In the genomic region with DNA sequence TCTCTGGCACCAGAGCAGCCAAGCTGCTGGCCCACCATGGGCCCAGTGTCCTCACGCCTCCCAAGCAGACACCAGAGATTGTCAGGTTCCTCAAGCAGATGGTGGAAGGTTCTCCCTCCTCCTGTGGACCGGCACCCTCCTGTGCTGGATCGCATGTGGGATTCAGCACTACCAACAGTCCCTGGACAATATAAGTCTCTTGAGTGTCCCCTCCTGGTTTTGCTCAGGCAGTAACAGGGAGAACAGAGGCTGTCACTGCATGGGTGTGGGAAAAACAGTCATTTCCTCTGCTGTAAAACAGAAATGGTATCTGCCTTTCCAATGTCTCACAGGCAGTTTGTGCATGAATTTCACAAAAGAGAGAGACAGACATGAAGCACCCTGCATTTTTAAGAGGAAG, we compare ENCODE assay signal across 35 cellular contexts. TPM values are rescaled to one million over a fixed set of nuclear protein-coding genes. Genes with fewer than 3 reads are reported as not detected.
"Had no signal": no experiment of that assay in that cellular context is flagged by ENCODE, and none has a peak within 500 bp of the region (broad histone marks: within the 10 kb centered on the region; RNA-seq: fewer than 3 reads in every experiment).

No MANE protein-coding gene starts in this region.

- DNase-seq: naive thymus-derived CD8-positive, alpha-beta T cell; nephron progenitor cell; occipital lobe; ovary; posterior cingulate gyrus; psoas muscle; right cardiac atrium; spleen; stimulated activated CD4-positive, alpha-beta T cell treated with anti-CD3 and anti-CD28 coated beads, Interleukin-12 subunit alpha, Interleukin-12 subunit beta, amount 100 ng/mL, for 4 hours; stimulated activated CD4-positive, alpha-beta T cell treated with anti-CD3 and anti-CD28 coated beads, Interleukin-1b, Interleukin-23, amount 100 ng/mL, for 48 hours; stimulated activated CD4-positive, alpha-beta T cell treated with anti-CD3 and anti-CD28 coated beads, Interleukin-4, amount 100 ng/mL, for 1 hour; stimulated activated CD4-positive, alpha-beta T cell treated with anti-CD3 and anti-CD28 coated beads, Interleukin-4, amount 100 ng/mL, for 4 hours; stimulated activated CD8-positive, alpha-beta memory T cell treated with anti-CD3 and anti-CD28 coated beads, Interleukin-4, amount 100 ng/mL, for 48 hours; stimulated activated naive CD4-positive, alpha-beta T cell; stimulated activated naive CD8-positive, alpha-beta T cell treated with anti-CD3 and anti-CD28 coated beads, Interleukin-15, amount 100 ng/mL, for 72 hours; stimulated activated naive CD8-positive, alpha-beta T cell treated with anti-CD3 and anti-CD28 coated beads, Interleukin-15, Interleukin-2, amounts not matched to agents 100 U/mL and 50 U/mL, for 24 hours; substantia nigra; testis; tibial artery; transverse colon; upper lobe of right lung; uterus had no signal

- H3K27me3 ChIP-seq: ovary, testis, upper lobe of right lung, uterus had no signal

- H3K4me3 ChIP-seq: ovary, psoas muscle, skin epidermis, smooth muscle cell, spleen, suprapubic skin, testis, tibial artery, transverse colon, upper lobe of right lung, uterus had no signal

- H3K27ac ChIP-seq: ovary, parathyroid adenoma, psoas muscle, skin epidermis, spleen, suprapubic skin, testis, tibial artery, transverse colon, upper lobe of right lung, uterus had no signal

- H3K4me1 Mint-ChIP-seq: naive thymus-derived CD8-positive, alpha-beta T cell; nephron progenitor cell; neural crest cell; stimulated activated memory B cell treated with anti-CD40 and anti-IgM and Interleukin-4, amounts not matched to agents 10 μg/mL and 1 μg/mL and 100 μg/mL, for 72 hours; stimulated activated naive CD8-positive, alpha-beta T cell treated with anti-CD3 and anti-CD28 coated beads, Interleukin-15, amount 100 ng/mL, for 72 hours had no signal

- H3K79me2 ChIP-seq: parathyroid adenoma had no signal

- ATAC-seq: naive thymus-derived CD8-positive, alpha-beta T cell; psoas muscle; right cardiac atrium; sciatic nerve; stimulated activated memory B cell treated with anti-CD40 and anti-IgM and Interleukin-4, amounts not matched to agents 10 μg/mL and 1 μg/mL and 100 μg/mL, for 72 hours; stimulated activated naive CD8-positive, alpha-beta T cell treated with anti-CD3 and anti-CD28 coated beads, Interleukin-15, amount 100 ng/mL, for 72 hours; stimulated activated naive CD8-positive, alpha-beta T cell treated with anti-CD3 and anti-CD28 coated beads, Interleukin-15, Interleukin-2, amounts not matched to agents 100 U/mL and 50 U/mL, for 24 hours; upper lobe of right lung had no signal

- H3K9me3 Mint-ChIP-seq: natural killer cell treated with Interleukin-12 subunit alpha and Interleukin-12 subunit beta and Interleukin-15 and Interleukin-18, amount 100 ng/mL, for 72 hours; neural crest cell; stimulated activated memory B cell treated with anti-CD40 and anti-IgM and Interleukin-4, amounts not matched to agents 10 μg/mL and 1 μg/mL and 100 μg/mL, for 72 hours; stimulated activated naive CD8-positive, alpha-beta T cell treated with anti-CD3 and anti-CD28 coated beads, Interleukin-15, amount 100 ng/mL, for 72 hours; type B pancreatic cell had no signal

- H3K9me3 ChIP-seq: ovary, psoas muscle, spleen, suprapubic skin, testis, tibial artery, transverse colon, upper lobe of right lung, uterus had no signal

- H3K9ac ChIP-seq: parathyroid adenoma had no signal

- H3K4me1 ChIP-seq: parathyroid adenoma, psoas muscle, spleen, suprapubic skin, testis, tibial artery, upper lobe of right lung, uterus had no signal

- H2AFZ ChIP-seq: parathyroid adenoma had no signal

- H3K4me3 Mint-ChIP-seq: naive thymus-derived CD8-positive, alpha-beta T cell; natural killer cell treated with Interleukin-12 subunit alpha and Interleukin-12 subunit beta and Interleukin-15 and Interleukin-18, amount 100 ng/mL, for 72 hours; nephron progenitor cell; neural crest cell; stimulated activated memory B cell treated with anti-CD40 and anti-IgM and Interleukin-4, amounts not matched to agents 10 μg/mL and 1 μg/mL and 100 μg/mL, for 72 hours; stimulated activated naive CD8-positive, alpha-beta T cell treated with anti-CD3 and anti-CD28 coated beads, Interleukin-15, amount 100 ng/mL, for 72 hours; type B pancreatic cell had no signal

- H3K36me3 Mint-ChIP-seq: naive thymus-derived CD8-positive, alpha-beta T cell; natural killer cell treated with Interleukin-12 subunit alpha and Interleukin-12 subunit beta and Interleukin-15 and Interleukin-18, amount 100 ng/mL, for 72 hours; stimulated activated memory B cell treated with anti-CD40 and anti-IgM and Interleukin-4, amounts not matched to agents 10 μg/mL and 1 μg/mL and 100 μg/mL, for 72 hours; type B pancreatic cell had no signal

- H3K27ac Mint-ChIP-seq: naive thymus-derived CD8-positive, alpha-beta T cell; natural killer cell treated with Interleukin-12 subunit alpha and Interleukin-12 subunit beta and Interleukin-15 and Interleukin-18, amount 100 ng/mL, for 72 hours; nephron progenitor cell; progenitor cell of endocrine pancreas; stimulated activated memory B cell treated with anti-CD40 and anti-IgM and Interleukin-4, amounts not matched to agents 10 μg/mL and 1 μg/mL and 100 μg/mL, for 72 hours; stimulated activated naive CD8-positive, alpha-beta T cell treated with anti-CD3 and anti-CD28 coated beads, Interleukin-15, amount 100 ng/mL, for 72 hours; type B pancreatic cell had no signal

- H3K4me2 ChIP-seq: smooth muscle cell had no signal

- H3K36me3 ChIP-seq: ovary, spleen, suprapubic skin, tibial artery, transverse colon, upper lobe of right lung, uterus had no signal

RNA-seq across cellular contexts. Expression of gene TUBA3E, which starts 47.7 kb away (rescaled TPM):
- total RNA-seq: naive thymus-derived CD8-positive, alpha-beta T cell; natural killer cell treated with Interleukin-12 subunit alpha and Interleukin-12 subunit beta and Interleukin-15 and Interleukin-18, amount 100 ng/mL, for 72 hours; neural crest cell; occipital lobe; osteoblast; progenitor cell of endocrine pancreas; psoas muscle; renal cortical epithelial cell; sciatic nerve; smooth muscle cell; spleen; suprapubic skin; upper lobe of right lung; urinary bladder had no signal
- polyA plus RNA-seq: naive thymus-derived CD8-positive, alpha-beta T cell; smooth muscle cell; urinary bladder had no signal
